ENCODE assay signal across 16 cellular contexts in genomic region chr6:128754658-128755256, GRCh38.
A peak's percentile ranks its signal among the peaks of the same experiment; 100 is the strongest.
DNase-seq lines count a peak whose midpoint lies in the region; ATAC-seq, FAIRE-seq and TF ChIP-seq lines count a peak whose summit lies in the region.
"Had no signal": no experiment of that assay in that cellular context is flagged by ENCODE, and none has a peak within 500 bp of the region (broad histone marks: within the 10 kb centered on the region; RNA-seq: fewer than 3 reads in every experiment).

No MANE protein-coding gene starts in this region.

- peak; percentile 99 for ATAC-seq in GM19468 (IDR thresholded peaks at IDR 0.05; ENCODE audit: extremely low read depth, unreplicated experiment)
- peak; percentile 97 for ATAC-seq in HG02870 (IDR thresholded peaks at IDR 0.05; ENCODE audit: unreplicated experiment)
- ATAC-seq in HG03460 (IDR thresholded peaks at IDR 0.05; ENCODE audit: unreplicated experiment): peak; percentile 94
- ATAC-seq in SK-N-SH treated with all-trans-retinoic acid at 6 μM for 48 hours: no peak
- ATAC-seq: body of pancreas had no signal

- peaks cover 23% of the 10 kb centered on the region for H3K27me3 Mint-ChIP-seq in chondrocyte (ENCODE audit: low read depth)

- H3K4me1 Mint-ChIP-seq in chondrocyte (ENCODE audit: low read depth): no peaks in the 10 kb centered on the region

- H3K9me3 Mint-ChIP-seq in chondrocyte (ENCODE audit: low read depth): no peaks in the 10 kb centered on the region
- H3K9me3 Mint-ChIP-seq: activated T-cell treated with anti-CD3 and anti-CD28 coated beads, Interleukin-2, amount 50 U/mL, for 4 hours had no signal

- H3K27ac Mint-ChIP-seq in chondrocyte (ENCODE audit: unreplicated experiment): no peak overlapping the region

- H3K27ac ChIP-seq in caudate nucleus (ENCODE audit: low read depth, low read length): no peak overlapping the region
- H3K27ac ChIP-seq: body of pancreas, epithelial cell of prostate, RWPE1, suprapubic skin had no signal

- no peak for TF ChIP-seq CTCF in chondrocyte (IDR thresholded peaks at IDR 0.05)

- H3K4me3 Mint-ChIP-seq in chondrocyte (ENCODE audit: unreplicated experiment): no peak overlapping the region
- H3K4me3 Mint-ChIP-seq: activated T-cell treated with anti-CD3 and anti-CD28 coated beads, Interleukin-2, amount 50 U/mL, for 4 hours had no signal

- no peak for DNase-seq in GM18507 (ENCODE audit: extremely low spot score, insufficient read length, low read depth)
- no peak for DNase-seq in caudate nucleus (lab: John Stamatoyannopoulos, UW)
- no peak for DNase-seq in SIG-M5 treated with dmso at 0.1 percent for 504 hours (lab: John Stamatoyannopoulos, UW; ENCODE audit: unreplicated experiment)
- DNase-seq in chondrocyte (ENCODE audit: low spot score): no peak
- DNase-seq: activated T-cell treated with anti-CD3 and anti-CD28 coated beads, Interleukin-2, amount 50 U/mL, for 4 hours; body of pancreas; HCEC 1CT; NCI-H226; posterior cingulate gyrus had no signal

- peak; percentile 63 for FAIRE-seq in GM18507 (lab: Jason Lieb, UNC)

- H3K36me3 Mint-ChIP-seq in chondrocyte (ENCODE audit: low read depth): peaks cover 1% of the 10 kb centered on the region

TF ChIP-seq in SK-N-SH treated with all-trans-retinoic acid at 6 μM for 48 hours, 23 proteins besides CTCF, POLR2A, EP300 and RAD21:
- TF ChIP-seq, protein P1, sequence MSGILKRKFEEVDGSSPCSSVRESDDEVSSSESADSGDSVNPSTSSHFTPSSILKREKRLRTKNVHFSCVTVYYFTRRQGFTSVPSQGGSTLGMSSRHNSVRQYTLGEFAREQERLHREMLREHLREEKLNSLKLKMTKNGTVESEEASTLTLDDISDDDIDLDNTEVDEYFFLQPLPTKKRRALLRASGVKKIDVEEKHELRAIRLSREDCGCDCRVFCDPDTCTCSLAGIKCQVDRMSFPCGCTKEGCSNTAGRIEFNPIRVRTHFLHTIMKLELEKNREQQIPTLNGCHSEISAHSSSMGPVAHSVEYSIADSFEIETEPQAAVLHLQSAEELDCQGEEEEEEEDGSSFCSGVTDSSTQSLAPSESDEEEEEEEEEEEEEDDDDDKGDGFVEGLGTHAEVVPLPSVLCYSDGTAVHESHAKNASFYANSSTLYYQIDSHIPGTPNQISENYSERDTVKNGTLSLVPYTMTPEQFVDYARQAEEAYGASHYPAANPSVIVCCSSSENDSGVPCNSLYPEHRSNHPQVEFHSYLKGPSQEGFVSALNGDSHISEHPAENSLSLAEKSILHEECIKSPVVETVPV (CRISPR knock-in tag; IDR thresholded peaks at IDR 0.05): no peak
- TF ChIP-seq PPARA (CRISPR knock-in tag; IDR thresholded peaks at IDR 0.05; ENCODE audit: borderline replicate concordance) (no peak), ZC3H10 (CRISPR knock-in tag; IDR thresholded peaks at IDR 0.05) (no peak), ISL1 (CRISPR knock-in tag; IDR thresholded peaks at IDR 0.05) (no peak), CSDC2 (CRISPR knock-in tag; IDR thresholded peaks at IDR 0.05) (no peak), ZNF70 (CRISPR knock-in tag; IDR thresholded peaks at IDR 0.05) (no peak), ZFP30 (CRISPR knock-in tag; IDR thresholded peaks at IDR 0.05) (no peak), ZFP3 (CRISPR knock-in tag; IDR thresholded peaks at IDR 0.05) (no peak), SNAI2 (CRISPR knock-in tag; IDR thresholded peaks at IDR 0.05) (no peak), TCF4 (CRISPR knock-in tag; IDR thresholded peaks at IDR 0.05; ENCODE audit: borderline replicate concordance) (no peak), ESRRG (CRISPR knock-in tag; IDR thresholded peaks at IDR 0.05) (no peak), CREB5 (CRISPR knock-in tag; IDR thresholded peaks at IDR 0.05; ENCODE audit: low read depth) (no peak), BACH2 (CRISPR knock-in tag; IDR thresholded peaks at IDR 0.05; ENCODE audit: borderline replicate concordance) (no peak), TOX (CRISPR knock-in tag; IDR thresholded peaks at IDR 0.05; ENCODE audit: borderline replicate concordance) (no peak)
- TF ChIP-seq, protein P2, sequence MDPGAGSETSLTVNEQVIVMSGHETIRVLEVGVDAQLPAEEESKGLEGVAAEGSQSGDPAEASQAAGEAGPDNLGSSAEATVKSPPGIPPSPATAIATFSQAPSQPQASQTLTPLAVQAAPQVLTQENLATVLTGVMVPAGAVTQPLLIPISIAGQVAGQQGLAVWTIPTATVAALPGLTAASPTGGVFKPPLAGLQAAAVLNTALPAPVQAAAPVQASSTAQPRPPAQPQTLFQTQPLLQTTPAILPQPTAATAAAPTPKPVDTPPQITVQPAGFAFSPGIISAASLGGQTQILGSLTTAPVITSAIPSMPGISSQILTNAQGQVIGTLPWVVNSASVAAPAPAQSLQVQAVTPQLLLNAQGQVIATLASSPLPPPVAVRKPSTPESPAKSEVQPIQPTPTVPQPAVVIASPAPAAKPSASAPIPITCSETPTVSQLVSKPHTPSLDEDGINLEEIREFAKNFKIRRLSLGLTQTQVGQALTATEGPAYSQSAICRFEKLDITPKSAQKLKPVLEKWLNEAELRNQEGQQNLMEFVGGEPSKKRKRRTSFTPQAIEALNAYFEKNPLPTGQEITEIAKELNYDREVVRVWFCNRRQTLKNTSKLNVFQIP (CRISPR knock-in tag; IDR thresholded peaks at IDR 0.05; ENCODE audit: borderline replicate concordance, low read depth): no peak
